Comparison of ENCODE assay signal across 11 cellular contexts in genomic region chr14:37189733-37190132, GRCh38. TPM values are rescaled to one million over a fixed set of nuclear protein-coding genes. Genes with fewer than 3 reads are reported as not detected.
"Had no signal": no experiment of that assay in that cellular context is flagged by ENCODE, and none has a peak within 500 bp of the region (broad histone marks: within the 10 kb centered on the region; RNA-seq: fewer than 3 reads in every experiment).

No MANE protein-coding gene starts in this region.

RNA-seq across cellular contexts. Expression of gene MIPOL1, which starts 8.0 kb away (rescaled TPM):
- total RNA-seq: activated naive CD8-positive, alpha-beta T cell treated with anti-CD3 and anti-CD28 coated beads for 36 hours; activated naive CD8-positive, alpha-beta T cell treated with anti-CD3 and anti-CD28 coated beads, Interleukin-2, amount 10 ng/mL, durations not matched to agents 7 days and 5 days; activated T-helper 1 cell treated with anti-CD3 and anti-CD28 coated beads, Interleukin-12 subunit alpha, Interleukin-12 subunit beta, Interleukin-2, Interleukin-4 antibody, amounts not matched to agents 30 ng/mL and 10 ng/mL and 1 ng/mL, durations not matched to agents 14 hours and 24 hours and 36 hours; activated T-helper 2 cell treated with anti-CD3 and anti-CD28 coated beads, Interferon-gamma antibody, Interleukin-2, Interleukin-4, amounts not matched to agents 10 μg/mL and 5 μg/mL and 100 μg/mL, durations not matched to agents 14 hours and 24 hours and 36 hours had no signal

RNA-seq across cellular contexts. Expression of gene SLC25A21, which starts 17.3 kb away (rescaled TPM):
- total RNA-seq: activated naive CD4-positive, alpha-beta T cell treated with anti-CD3 and anti-CD28 coated beads for 36 hours; activated naive CD4-positive, alpha-beta T cell treated with anti-CD3 and anti-CD28 coated beads, Interleukin-2, amount 50 U/mL, for 72 hours; activated naive CD8-positive, alpha-beta T cell treated with anti-CD3 and anti-CD28 coated beads for 36 hours; activated naive CD8-positive, alpha-beta T cell treated with anti-CD3 and anti-CD28 coated beads, Interleukin-2, amount 10 ng/mL, durations not matched to agents 7 days and 5 days; activated T-cell treated with anti-CD3 and anti-CD28 coated beads, Interleukin-2, amount 50 U/mL, for 4 hours; activated T-cell treated with anti-CD3 and anti-CD28 coated beads, Interleukin-2, amount 50 U/mL, for 72 hours; activated T-helper 1 cell treated with anti-CD3 and anti-CD28 coated beads, Interleukin-12 subunit alpha, Interleukin-12 subunit beta, Interleukin-2, Interleukin-4 antibody, amounts not matched to agents 30 ng/mL and 10 ng/mL and 1 ng/mL, durations not matched to agents 14 hours and 24 hours and 36 hours; activated T-helper 17 cell treated with anti-CD3 and anti-CD28 coated beads, Interleukin-2, amount 50 U/mL, for 72 hours; activated T-helper 2 cell treated with anti-CD3 and anti-CD28 coated beads, Interferon-gamma antibody, Interleukin-2, Interleukin-4, amounts not matched to agents 10 μg/mL and 5 μg/mL and 100 μg/mL, durations not matched to agents 14 hours and 24 hours and 36 hours; ascending aorta; body of pancreas had no signal
